ENCODE assay signal across 18 cellular contexts in the genomic region with DNA sequence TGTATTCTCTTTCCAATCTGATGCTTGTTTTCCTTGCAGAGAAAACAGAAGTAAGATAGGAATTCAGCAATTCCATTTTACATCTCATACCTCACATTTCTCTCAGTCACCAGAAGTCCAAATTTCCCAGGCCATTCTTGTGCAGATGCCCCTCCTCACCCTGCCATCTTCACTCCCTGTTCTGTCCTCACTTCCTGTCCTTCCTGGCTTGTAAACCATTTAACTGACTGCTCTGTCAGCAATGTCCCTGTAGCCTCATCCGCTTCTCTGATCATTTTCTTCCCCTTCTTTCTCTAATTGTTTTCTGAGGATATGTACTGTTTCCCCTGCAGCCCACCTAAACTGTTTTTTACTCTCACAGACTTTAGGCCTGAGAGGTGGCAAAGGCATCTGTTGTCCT. TPM values are rescaled to one million over a fixed set of nuclear protein-coding genes. Genes with fewer than 3 reads are reported as not detected.
DNase-seq lines count a peak whose midpoint lies in the region; ATAC-seq and TF ChIP-seq lines count a peak whose summit lies in the region.
"Had no signal": no experiment of that assay in that cellular context is flagged by ENCODE, and none has a peak within 500 bp of the region (broad histone marks: within the 10 kb centered on the region; RNA-seq: fewer than 3 reads in every experiment).

No MANE protein-coding gene starts in this region.

- H3K27me3 ChIP-seq in fibroblast of lung (ENCODE audit: control insufficient read depth, insufficient read depth, low read length) (no peaks in the 10 kb centered on the region), thymus (ENCODE audit: control insufficient read depth, insufficient read depth) (no peaks in the 10 kb centered on the region)
- H3K27me3 ChIP-seq: breast epithelium, MG63 had no signal

- no peak overlapping the region for H3K9ac ChIP-seq in fibroblast of lung (ENCODE audit: insufficient read depth, low read length)

- no peak for DNase-seq in activated naive CD8-positive, alpha-beta T cell treated with anti-CD3 and anti-CD28 coated beads, Interleukin-2, amount 10 ng/mL, durations not matched to agents 7 days and 5 days
- no peak for DNase-seq in activated naive CD8-positive, alpha-beta T cell treated with anti-CD3 and anti-CD28 coated beads for 36 hours
- DNase-seq in fibroblast of lung (ENCODE audit: low read depth in 2 of 2) (no peak), RPMI8226 (no peak)
- DNase-seq: CD4-positive, alpha-beta memory T cell; DMS53; foreskin fibroblast; MG63; NCI-H1436 treated with DMSO at 0.1 percent for 48 hours; NCI-H2171; NCI-H526 treated with DMSO at 0.1 percent for 48 hours had no signal

- POLR2A ChIA-PET in activated naive CD8-positive, alpha-beta T cell treated with anti-CD3 and anti-CD28 coated beads, Interleukin-2, amount 10 ng/mL, durations not matched to agents 7 days and 5 days (lab: Charles Lee): no interaction called here

- no peaks in the 10 kb centered on the region for H3K9me3 Mint-ChIP-seq in activated naive CD8-positive, alpha-beta T cell treated with anti-CD3 and anti-CD28 coated beads, Interleukin-2, amount 10 ng/mL, durations not matched to agents 7 days and 5 days
- no peaks in the 10 kb centered on the region for H3K9me3 Mint-ChIP-seq in activated naive CD8-positive, alpha-beta T cell treated with anti-CD3 and anti-CD28 coated beads for 36 hours
- H3K9me3 Mint-ChIP-seq: CD4-positive, alpha-beta memory T cell had no signal

- H3K27ac Mint-ChIP-seq in activated naive CD8-positive, alpha-beta T cell treated with anti-CD3 and anti-CD28 coated beads, Interleukin-2, amount 10 ng/mL, durations not matched to agents 7 days and 5 days: peak overlapping the region; percentile 72
- no peak overlapping the region for H3K27ac Mint-ChIP-seq in activated naive CD8-positive, alpha-beta T cell treated with anti-CD3 and anti-CD28 coated beads for 36 hours

- H3K9me3 ChIP-seq in fibroblast of lung (ENCODE audit: control insufficient read depth, insufficient read depth, low read depth, low read length) (no peaks in the 10 kb centered on the region), thymus (ENCODE audit: control insufficient read depth) (no peaks in the 10 kb centered on the region)
- H3K9me3 ChIP-seq: breast epithelium, MG63 had no signal

- H3K4me1 ChIP-seq in fibroblast of lung (ENCODE audit: control insufficient read depth, extremely low read depth, insufficient read depth, low read length) (no peaks in the 10 kb centered on the region), thymus (ENCODE audit: control insufficient read depth, insufficient read depth, low read length) (no peaks in the 10 kb centered on the region)
- H3K4me1 ChIP-seq: breast epithelium had no signal

- H3K4me3 ChIP-seq in fibroblast of lung (replicated peaks in 1 of 4; ENCODE audit: control extremely low read depth in 1 of 4, insufficient read depth in 1 of 4, low read depth in 3 of 4, low read length in 4 of 4) (no peak overlapping the region), thymus (ENCODE audit: low read length) (no peak overlapping the region)
- H3K4me3 ChIP-seq: breast epithelium, GM12878, MG63 had no signal

- peak overlapping the region; percentile 13 for H2AFZ ChIP-seq in fibroblast of lung (ENCODE audit: low read length)

- H3K4me3 Mint-ChIP-seq in activated naive CD8-positive, alpha-beta T cell treated with anti-CD3 and anti-CD28 coated beads, Interleukin-2, amount 10 ng/mL, durations not matched to agents 7 days and 5 days: no peak overlapping the region
- H3K4me3 Mint-ChIP-seq in activated naive CD8-positive, alpha-beta T cell treated with anti-CD3 and anti-CD28 coated beads for 36 hours: no peak overlapping the region
- H3K4me3 Mint-ChIP-seq: CD4-positive, alpha-beta memory T cell had no signal

- H3K36me3 Mint-ChIP-seq in activated naive CD8-positive, alpha-beta T cell treated with anti-CD3 and anti-CD28 coated beads, Interleukin-2, amount 10 ng/mL, durations not matched to agents 7 days and 5 days: peaks cover 38% of the 10 kb centered on the region
- peaks cover 27% of the 10 kb centered on the region for H3K36me3 Mint-ChIP-seq in activated naive CD8-positive, alpha-beta T cell treated with anti-CD3 and anti-CD28 coated beads for 36 hours

- H3K4me1 Mint-ChIP-seq in activated naive CD8-positive, alpha-beta T cell treated with anti-CD3 and anti-CD28 coated beads, Interleukin-2, amount 10 ng/mL, durations not matched to agents 7 days and 5 days: peaks cover 12% of the 10 kb centered on the region
- H3K4me1 Mint-ChIP-seq in activated naive CD8-positive, alpha-beta T cell treated with anti-CD3 and anti-CD28 coated beads for 36 hours: no peaks in the 10 kb centered on the region

- ATAC-seq in activated naive CD8-positive, alpha-beta T cell treated with anti-CD3 and anti-CD28 coated beads, Interleukin-2, amount 10 ng/mL, durations not matched to agents 7 days and 5 days (ENCODE audit: low read depth): no peak
- no peak for ATAC-seq in HG02938 (IDR thresholded peaks at IDR 0.05; ENCODE audit: unreplicated experiment)
- ATAC-seq: GM12878 had no signal

- H3K79me2 ChIP-seq in fibroblast of lung (ENCODE audit: control insufficient read depth, insufficient read depth, low read length): no peaks in the 10 kb centered on the region

- H3K4me2 ChIP-seq in fibroblast of lung (ENCODE audit: extremely low read depth, insufficient read depth, low read length): no peak overlapping the region

- no peaks in the 10 kb centered on the region for H3K36me3 ChIP-seq in fibroblast of lung (ENCODE audit: control insufficient read depth, insufficient read depth, low read length)
- peaks cover 32% of the 10 kb centered on the region for H3K36me3 ChIP-seq in thymus (ENCODE audit: control insufficient read depth, insufficient read depth)
- H3K36me3 ChIP-seq: breast epithelium had no signal

- H3K27ac ChIP-seq in VCaP (peak overlapping the region; percentile 56), fibroblast of lung (ENCODE audit: insufficient read depth, low read length) (no peak overlapping the region), thymus (ENCODE audit: low read depth) (peak overlapping the region; percentile 1)
- H3K27ac ChIP-seq: breast epithelium, epithelial cell of prostate, RWPE1 had no signal

- no peaks in the 10 kb centered on the region for H3K27me3 Mint-ChIP-seq in activated naive CD8-positive, alpha-beta T cell treated with anti-CD3 and anti-CD28 coated beads, Interleukin-2, amount 10 ng/mL, durations not matched to agents 7 days and 5 days
- H3K27me3 Mint-ChIP-seq in activated naive CD8-positive, alpha-beta T cell treated with anti-CD3 and anti-CD28 coated beads for 36 hours: no peaks in the 10 kb centered on the region
- H3K27me3 Mint-ChIP-seq: CD4-positive, alpha-beta memory T cell had no signal

- TF ChIP-seq CTCF in VCaP (conservative IDR thresholded peaks at IDR 0.05) (no peak), fibroblast of lung (conservative IDR thresholded peaks at IDR 0.05 in 1 of 2, IDR thresholded peaks at IDR 0.05 in 1 of 2; ENCODE audit: low read depth in 1 of 2, low read length in 2 of 2) (no peak)

- WGBS in thymus: 95% methylated on average over 1 of the region's 1 CpG

- H4K20me1 ChIP-seq in fibroblast of lung (ENCODE audit: control insufficient read depth, extremely low read depth, insufficient read depth, low read length): no peaks in the 10 kb centered on the region

RNA-seq across cellular contexts. Expression of gene BLM, which starts 40.3 kb away (rescaled TPM):
- total RNA-seq in activated naive CD8-positive, alpha-beta T cell treated with anti-CD3 and anti-CD28 coated beads, Interleukin-2, amount 10 ng/mL, durations not matched to agents 7 days and 5 days: 10 to 100 TPM; 36.6 to 41.0 TPM
- total RNA-seq in activated naive CD8-positive, alpha-beta T cell treated with anti-CD3 and anti-CD28 coated beads for 36 hours: 10 to 100 TPM; 47.8 to 49.8 TPM
- total RNA-seq in fibroblast of lung: 0.26 and 1.5 TPM in 2 replicates
- polyA plus RNA-seq in fibroblast of lung (1.7 and 3.7 TPM in 2 replicates), thymus (13.2 TPM)
- polyA plus RNA-seq in fibroblast of lung (2012): 1.9 and 5.5 TPM in 2 replicates
- polyA minus RNA-seq in fibroblast of lung (ENCODE audit: low replicate concordance): 2.4 TPM in 1 of 2 replicates, not detected in the other

Comparison
In these comparisons a context has a peak if more than half of its experiments do, and no peak if none do; other contexts are left out.
1. RNA of gene BLM, which starts 40.3 kb away (total RNA-seq): 47.8 to 49.8 TPM in activated naive CD8-positive, alpha-beta T cell treated with anti-CD3 and anti-CD28 coated beads for 36 hours and 36.6 to 41.0 TPM in activated naive CD8-positive, alpha-beta T cell treated with anti-CD3 and anti-CD28 coated beads, Interleukin-2, amount 10 ng/mL, durations not matched to agents 7 days and 5 days; 0.26 to 1.5 TPM in fibroblast of lung; every median in the first group is over 10 times any median in the second.